Comparison of ENCODE assay signal across 11 cellular contexts in genomic region chr3:45597581-45597980, GRCh38. TPM values are rescaled to one million over a fixed set of nuclear protein-coding genes. Genes with fewer than 3 reads are reported as not detected.
DNase-seq lines count a peak whose midpoint lies in the region; ATAC-seq, FAIRE-seq and TF ChIP-seq lines count a peak whose summit lies in the region.
"Had no signal": no experiment of that assay in that cellular context is flagged by ENCODE, and none has a peak within 500 bp of the region (broad histone marks: within the 10 kb centered on the region; RNA-seq: fewer than 3 reads in every experiment).

No MANE protein-coding gene starts in this region.

- TF ChIP-seq CTCF in left ventricle myocardium inferior (IDR thresholded peaks at IDR 0.05; ENCODE audit: borderline replicate concordance): no peak
- no peak for TF ChIP-seq CTCF in mesothelial cell of epicardium (IDR thresholded peaks at IDR 0.05; ENCODE audit: unreplicated experiment)
- TF ChIP-seq CTCF in GM13977 (IDR thresholded peaks at IDR 0.05; ENCODE audit: extremely low read depth, insufficient read depth, missing control alignments): no peak

- FAIRE-seq in urothelium cell line (lab: Jason Lieb, UNC): no peak

- peak overlapping the region; percentile 55 for H3K27ac Mint-ChIP-seq in activated naive CD8-positive, alpha-beta T cell treated with anti-CD3 and anti-CD28 coated beads for 36 hours
- H3K27ac Mint-ChIP-seq in mesothelial cell of epicardium: no peak overlapping the region

- peaks cover 37% of the 10 kb centered on the region for H3K36me3 Mint-ChIP-seq in activated naive CD8-positive, alpha-beta T cell treated with anti-CD3 and anti-CD28 coated beads for 36 hours
- H3K36me3 Mint-ChIP-seq in mesothelial cell of epicardium: peaks cover 3% of the 10 kb centered on the region

- H3K4me3 Mint-ChIP-seq in activated naive CD8-positive, alpha-beta T cell treated with anti-CD3 and anti-CD28 coated beads for 36 hours: peak overlapping the region; percentile 92
- peak overlapping the region; percentile 25 for H3K4me3 Mint-ChIP-seq in mesothelial cell of epicardium

- intact Hi-C loops in left ventricle myocardium inferior (cut with micrococcal nuclease): no loop called here
- intact Hi-C loops in left ventricle myocardium superior (cut with micrococcal nuclease): loop anchor here (5.0 to 10.0 kb wide), 2 partner anchors 60 to 83 kb away; no protein-coding TSS in a partner anchor

- no peaks in the 10 kb centered on the region for H3K27me3 Mint-ChIP-seq in activated naive CD8-positive, alpha-beta T cell treated with anti-CD3 and anti-CD28 coated beads for 36 hours
- H3K27me3 Mint-ChIP-seq in mesothelial cell of epicardium (ENCODE audit: low read depth): no peaks in the 10 kb centered on the region

- H3K27ac ChIP-seq in left ventricle myocardium inferior (replicated peaks): peak overlapping the region; percentile 98

- in situ Hi-C loops in GM13977 (cut with MboI; ENCODE audit: low pct_unique_long_range_greater_than_20kb, low sequenced_read_pairs, unreplicated experiment): no loop called here

- peaks cover 64% of the 10 kb centered on the region for H3K4me1 Mint-ChIP-seq in activated naive CD8-positive, alpha-beta T cell treated with anti-CD3 and anti-CD28 coated beads for 36 hours
- peaks cover 41% of the 10 kb centered on the region for H3K4me1 Mint-ChIP-seq in mesothelial cell of epicardium

- no peaks in the 10 kb centered on the region for H3K9me3 ChIP-seq in left ventricle myocardium inferior (replicated peaks)

- no peak for DNase-seq in left ventricle myocardium inferior
- DNase-seq in left ventricle myocardium superior: no peak
- DNase-seq in activated naive CD8-positive, alpha-beta T cell treated with anti-CD3 and anti-CD28 coated beads for 36 hours: no peak
- no peak for DNase-seq in mesothelial cell of epicardium (ENCODE audit: low spot score in 2 of 2, unreplicated experiment in 2 of 2)
- DNase-seq in SHP77 treated with DMSO at 0.1 percent for 48 hours (lab: John Stamatoyannopoulos, UW): no peak
- no peak for DNase-seq in urothelium cell line (ENCODE audit: low spot score)
- DNase-seq in NCI-H1694 (lab: John Stamatoyannopoulos, UW): no peak
- DNase-seq in GM13977 (ENCODE audit: low spot score): no peak
- DNase-seq: DMS79; effector CD8-positive, alpha-beta T cell; NCI-H1092 had no signal

- no peaks in the 10 kb centered on the region for H3K9me3 Mint-ChIP-seq in activated naive CD8-positive, alpha-beta T cell treated with anti-CD3 and anti-CD28 coated beads for 36 hours
- H3K9me3 Mint-ChIP-seq in mesothelial cell of epicardium: no peaks in the 10 kb centered on the region

- H3K4me3 ChIP-seq in left ventricle myocardium inferior: peak overlapping the region; percentile 85

- no peak for ATAC-seq in left ventricle myocardium superior

- no peaks in the 10 kb centered on the region for H3K36me3 ChIP-seq in left ventricle myocardium inferior

- no peaks in the 10 kb centered on the region for H3K27me3 ChIP-seq in left ventricle myocardium inferior (ENCODE audit: low read depth)

- peaks cover 95% of the 10 kb centered on the region for H3K4me1 ChIP-seq in left ventricle myocardium inferior

RNA-seq across cellular contexts. Expression of gene LIMD1, which starts 3.0 kb away (rescaled TPM):
- 27.8 TPM for total RNA-seq in left ventricle myocardium inferior
- 31.9 TPM for total RNA-seq in left ventricle myocardium superior
- 10 to 100 TPM; 23.8 to 26.5 TPM for total RNA-seq in activated naive CD8-positive, alpha-beta T cell treated with anti-CD3 and anti-CD28 coated beads for 36 hours
- total RNA-seq in mesothelial cell of epicardium: 27.8 to 28.7 TPM (median 27.8 TPM) in 3 replicates
